ENCODE assay signal across 35 cellular contexts in genomic region chr16:9941245-9941644, GRCh38.
"Had no signal": no experiment of that assay in that cellular context is flagged by ENCODE, and none has a peak within 500 bp of the region (broad histone marks: within the 10 kb centered on the region; RNA-seq: fewer than 3 reads in every experiment).

No MANE protein-coding gene starts in this region.

- ATAC-seq: activated CD8-positive, alpha-beta T cell treated with anti-CD3 and anti-CD28 coated beads for 36 hours; activated naive CD4-positive, alpha-beta T cell treated with anti-CD3 and anti-CD28 coated beads, Interleukin-2, amount 50 U/mL, for 72 hours; activated T-cell treated with anti-CD3 and anti-CD28 coated beads, Interleukin-2, amount 50 U/mL, for 4 hours; activated T-cell treated with anti-CD3 and anti-CD28 coated beads, Interleukin-2, amount 50 U/mL, for 72 hours; activated T-helper 17 cell treated with anti-CD3 and anti-CD28 coated beads, Interleukin-2, amount 50 U/mL, for 72 hours; body of pancreas; T-helper 17 cell had no signal

- H3K9me3 ChIP-seq: adrenal gland, body of pancreas, breast epithelium, colonic mucosa had no signal

- H3K27me3 ChIP-seq: adrenal gland, body of pancreas, brain microvascular endothelial cell, breast epithelium, colonic mucosa had no signal

- H3K4me1 ChIP-seq: adrenal gland, body of pancreas, breast epithelium, colonic mucosa had no signal

- DNase-seq: activated B cell treated with CpG ODN at 0.5 μM for 24 hours; activated CD4-positive, alpha-beta memory T cell treated with anti-CD3 and anti-CD28 coated beads for 36 hours; activated CD4-positive, alpha-beta T cell treated with anti-CD3 and anti-CD28 coated beads for 4 hours; activated CD4-positive, alpha-beta T cell treated with anti-CD3 and anti-CD28 coated beads, Interleukin-2, amount 10 ng/mL, durations not matched to agents 24 days and 14 days; activated CD4-positive, alpha-beta T cell treated with anti-CD3 and anti-CD28 coated beads, Interleukin-2, amount 50 U/mL, for 1 hour; activated CD4-positive, alpha-beta T cell treated with anti-CD3 and anti-CD28 coated beads, Interleukin-2, amount 50 U/mL, for 4 hours; activated CD4-positive, CD25-positive, alpha-beta regulatory T cell treated with anti-CD3 and anti-CD28 coated beads, Interleukin-2, amount 50 U/mL, for 72 hours; activated CD8-positive, alpha-beta memory T cell treated with anti-CD3 and anti-CD28 coated beads, Interleukin-2, amount 50 U/mL, for 4 hours; activated CD8-positive, alpha-beta T cell treated with anti-CD3 and anti-CD28 coated beads for 36 hours; activated effector memory CD4-positive, alpha-beta T cell treated with anti-CD3 and anti-CD28 coated beads, Interleukin-2, amount 50 U/mL, for 16 hours; activated gamma-delta T cell treated with Interleukin-2 at 50 U/mL for 16 hours; activated naive CD4-positive, alpha-beta T cell; activated naive CD4-positive, alpha-beta T cell treated with anti-CD3 and anti-CD28 coated beads for 36 hours; activated naive CD4-positive, alpha-beta T cell treated with anti-CD3 and anti-CD28 coated beads, Interleukin-2, amount 50 U/mL, for 16 hours; activated naive CD8-positive, alpha-beta T cell treated with anti-CD3 and anti-CD28 coated beads for 36 hours; activated T-cell treated with anti-CD3 and anti-CD28 coated beads for 4 hours; activated T-cell treated with anti-CD3 and anti-CD28 coated beads, Interleukin-2, amount 50 U/mL, for 1 hour; activated T-cell treated with anti-CD3 and anti-CD28 coated beads, Interleukin-2, amount 50 U/mL, for 4 hours; activated T-cell treated with anti-CD3 and anti-CD28 coated beads, Interleukin-2, amount 50 U/mL, for 72 hours; adrenal gland; amniotic stem cell; aorta; body of pancreas; brain microvascular endothelial cell; central memory CD4-positive, alpha-beta T cell; cerebellar nuclear complex; colonic mucosa; T-helper 17 cell; T-helper 9 cell had no signal

- H3K4me3 ChIP-seq: adrenal gland, body of pancreas, breast epithelium, colonic mucosa had no signal

- H3K27ac ChIP-seq: adrenal gland, body of pancreas, brain microvascular endothelial cell, breast epithelium, colonic mucosa, VCaP had no signal

- H3K36me3 ChIP-seq: adrenal gland, brain microvascular endothelial cell, breast epithelium, colonic mucosa had no signal

- FAIRE-seq: astrocyte, TTC549 had no signal
